In the genomic region with DNA sequence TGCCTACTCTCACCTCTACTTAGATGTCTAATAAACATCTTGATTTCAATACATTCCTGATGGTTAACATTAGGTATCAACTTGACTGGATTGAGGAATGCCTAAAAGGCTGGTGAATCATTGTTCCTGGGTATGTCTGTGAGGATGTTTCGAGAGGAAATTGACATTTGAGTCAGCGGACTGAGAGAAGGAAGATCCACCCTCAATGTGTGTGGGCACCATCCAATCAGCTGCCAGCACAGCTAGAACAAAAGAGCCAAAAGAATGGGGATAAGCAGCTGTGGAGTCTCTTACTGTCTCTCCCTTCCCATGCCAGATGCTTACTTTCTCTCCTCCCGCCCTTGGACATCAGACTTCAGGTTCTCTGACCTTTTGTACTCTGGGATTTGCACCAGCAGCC, we compare ENCODE assay signal across 1 cellular context.
TF ChIP-seq lines count a peak whose summit lies in the region.

No MANE protein-coding gene starts in this region.

TF ChIP-seq in WTC11, 78 proteins besides CTCF, POLR2A, EP300 and RAD21 (continued from another document):
- TF ChIP-seq FOXP1 (CRISPR knock-in tag; IDR thresholded peaks at IDR 0.05; ENCODE audit: borderline replicate concordance): no peak
- TF ChIP-seq, protein P1, sequence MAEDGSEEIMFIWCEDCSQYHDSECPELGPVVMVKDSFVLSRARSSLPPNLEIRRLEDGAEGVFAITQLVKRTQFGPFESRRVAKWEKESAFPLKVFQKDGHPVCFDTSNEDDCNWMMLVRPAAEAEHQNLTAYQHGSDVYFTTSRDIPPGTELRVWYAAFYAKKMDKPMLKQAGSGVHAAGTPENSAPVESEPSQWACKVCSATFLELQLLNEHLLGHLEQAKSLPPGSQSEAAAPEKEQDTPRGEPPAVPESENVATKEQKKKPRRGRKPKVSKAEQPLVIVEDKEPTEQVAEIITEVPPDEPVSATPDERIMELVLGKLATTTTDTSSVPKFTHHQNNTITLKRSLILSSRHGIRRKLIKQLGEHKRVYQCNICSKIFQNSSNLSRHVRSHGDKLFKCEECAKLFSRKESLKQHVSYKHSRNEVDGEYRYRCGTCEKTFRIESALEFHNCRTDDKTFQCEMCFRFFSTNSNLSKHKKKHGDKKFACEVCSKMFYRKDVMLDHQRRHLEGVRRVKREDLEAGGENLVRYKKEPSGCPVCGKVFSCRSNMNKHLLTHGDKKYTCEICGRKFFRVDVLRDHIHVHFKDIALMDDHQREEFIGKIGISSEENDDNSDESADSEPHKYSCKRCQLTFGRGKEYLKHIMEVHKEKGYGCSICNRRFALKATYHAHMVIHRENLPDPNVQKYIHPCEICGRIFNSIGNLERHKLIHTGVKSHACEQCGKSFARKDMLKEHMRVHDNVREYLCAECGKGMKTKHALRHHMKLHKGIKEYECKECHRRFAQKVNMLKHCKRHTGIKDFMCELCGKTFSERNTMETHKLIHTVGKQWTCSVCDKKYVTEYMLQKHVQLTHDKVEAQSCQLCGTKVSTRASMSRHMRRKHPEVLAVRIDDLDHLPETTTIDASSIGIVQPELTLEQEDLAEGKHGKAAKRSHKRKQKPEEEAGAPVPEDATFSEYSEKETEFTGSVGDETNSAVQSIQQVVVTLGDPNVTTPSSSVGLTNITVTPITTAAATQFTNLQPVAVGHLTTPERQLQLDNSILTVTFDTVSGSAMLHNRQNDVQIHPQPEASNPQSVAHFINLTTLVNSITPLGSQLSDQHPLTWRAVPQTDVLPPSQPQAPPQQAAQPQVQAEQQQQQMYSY (CRISPR knock-in tag; IDR thresholded peaks at IDR 0.05): no peak
